ENCODE assay signal across 8 cellular contexts in the genomic region with DNA sequence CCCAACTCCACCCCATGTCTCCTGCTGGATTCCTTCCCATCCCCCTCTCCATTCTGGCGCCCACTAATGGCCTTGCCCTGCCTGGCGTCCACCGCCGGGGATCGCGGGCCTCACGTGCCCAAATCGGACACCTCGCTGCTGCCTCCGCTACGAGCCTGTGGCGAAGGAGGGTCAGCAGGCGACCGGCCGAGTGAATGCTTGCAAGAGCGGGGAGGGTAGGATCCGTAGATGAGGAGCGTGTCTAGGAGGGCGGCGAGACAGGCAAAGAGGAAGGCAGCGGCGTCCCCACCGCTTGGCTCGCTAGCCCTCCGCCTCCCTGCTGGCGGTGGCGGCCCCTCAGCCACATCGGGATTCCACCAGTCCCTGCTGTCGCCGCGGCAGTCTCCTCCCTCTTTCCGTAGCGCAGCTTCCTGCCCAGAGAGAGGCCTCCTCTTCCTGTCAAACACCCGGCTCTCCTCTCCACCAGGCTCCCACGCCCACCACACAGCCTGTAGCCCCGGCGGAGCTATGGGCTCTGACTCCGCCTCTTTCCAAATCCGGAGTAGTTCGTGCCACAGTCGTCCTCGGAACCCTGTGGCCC. TPM values are rescaled to one million over a fixed set of nuclear protein-coding genes. Genes with fewer than 3 reads are reported as not detected.
A peak's percentile ranks its signal among the peaks of the same experiment; 100 is the strongest.
DNase-seq lines count a peak whose midpoint lies in the region; ATAC-seq and TF ChIP-seq lines count a peak whose summit lies in the region.

A gene (minus strand): TSS at position 387 of the 580 bp plus-strand sequence.

- H3K27me3 ChIP-seq in right cardiac atrium (ENCODE audit: control insufficient read depth, insufficient read depth) (no peaks in the 10 kb centered on the region), aorta (ENCODE audit: control insufficient read depth in 1 of 2, insufficient read depth in 2 of 2, low read length in 1 of 2) (no peaks in the 10 kb centered on the region)

- intact Hi-C loops in T-helper 1 cell treated with Interleukin-12 subunit alpha and Interleukin-12 subunit beta and Interleukin-4 antibody, amounts not matched to agents 30 ng/mL and 1 ng/mL, for 36 hours (cut with micrococcal nuclease) = loop anchor here (1.0 to 5.0 kb wide), 9 partner anchors 126 to 888 kb away; a partner anchor contains a TSS
- intact Hi-C loops in right cardiac atrium (cut with DNase I) (no loop called here), aorta (cut with DNase I) (no loop called here)

- H3K4me1 ChIP-seq in right cardiac atrium (ENCODE audit: control insufficient read depth, insufficient read depth, low read length) (no peaks in the 10 kb centered on the region), aorta (ENCODE audit: control insufficient read depth in 1 of 2, insufficient read depth in 2 of 2, low read length in 2 of 2) (no peaks in the 10 kb centered on the region)

- DNase-seq in NCI-H1436 (lab: John Stamatoyannopoulos, UW) (peak; percentile 86), amniotic stem cell (lab: John Stamatoyannopoulos, UW) (peak; percentile 30), right cardiac atrium (peak; percentile 86 to 93 (median 91)), pulmonary artery endothelial cell (ENCODE audit: low read depth, low spot score) (peak; percentile 44), aorta (peak; percentile 89 to 91)

- no peaks in the 10 kb centered on the region for H3K36me3 ChIP-seq in aorta (ENCODE audit: control insufficient read depth in 1 of 2, insufficient read depth in 2 of 2, low read length in 1 of 2)

- peak within 1 kb of the TSS; percentile 64 for H3K4me3 ChIP-seq in GM12875 (ENCODE audit: low read depth, low read length)
- H3K4me3 ChIP-seq in right cardiac atrium (ENCODE audit: low read length) = peak within 1 kb of the TSS; percentile 92
- peak within 1 kb of the TSS; percentile 15 to 24 for H3K4me3 ChIP-seq in aorta (ENCODE audit: low read length in 2 of 2)

- H3K27ac ChIP-seq in right cardiac atrium (ENCODE audit: low read length) = peak within 1 kb of the TSS; percentile 87
- peak within 1 kb of the TSS in 1 of 2 donors; percentile 32 for H3K27ac ChIP-seq in aorta (ENCODE audit: low read depth in 1 of 2, low read length in 2 of 2)

- under 1% methylated on average over 37 of the region's 42 CpGs for WGBS in right cardiac atrium
- WGBS in aorta, 2 donors = 0 to 28% methylated on average over 39 to 42 of the region's 42 CpGs

- H3K9me3 ChIP-seq in right cardiac atrium (ENCODE audit: control insufficient read depth, low read length) (no peaks in the 10 kb centered on the region), aorta (ENCODE audit: control insufficient read depth, low read length) (no peaks in the 10 kb centered on the region)

- ATAC-seq in HG02763 (IDR thresholded peaks at IDR 0.05; ENCODE audit: unreplicated experiment) (peak; percentile 99), right cardiac atrium (peak; percentile 100), aorta (ENCODE audit: low FRiP score) (peak; percentile 94)

- no peak for TF ChIP-seq CTCF in GM12875 (IDR thresholded peaks at IDR 0.05; ENCODE audit: borderline replicate concordance, insufficient read depth, low read depth, low read length)

RNA-seq across cellular contexts. Expression of the gene that starts here (rescaled TPM):
- total RNA-seq in T-helper 1 cell treated with Interleukin-12 subunit alpha and Interleukin-12 subunit beta and Interleukin-4 antibody, amounts not matched to agents 30 ng/mL and 1 ng/mL, for 36 hours = 9.6 and 12.6 TPM in 2 replicates
- total RNA-seq in right cardiac atrium = 1 to 10 TPM; 6.7 to 9.0 (median 7.9) TPM
- 9.0 TPM for polyA plus RNA-seq in right cardiac atrium
- total RNA-seq in pulmonary artery endothelial cell = 6.1 and 11.7 TPM in 2 replicates
- total RNA-seq in aorta = 10 to 100 TPM; 11.0 to 12.2 TPM
- 10 to 100 TPM in 1 of 2 donors, 1 to 10 TPM in 1; 6.6 to 16.2 TPM for polyA plus RNA-seq in aorta

Comparison
In these comparisons a context has a peak if more than half of its experiments do, and no peak if none do; other contexts are left out.
1. H3K4me3 ChIP-seq: peak in every context shown above with its lines; median percentile 92 in right cardiac atrium; 64 in GM12875; 20 in aorta.
2. DNase-seq: peak in every context shown above with its lines; median percentile 91 in right cardiac atrium; 90 in aorta; 86 in NCI-H1436; 44 in pulmonary artery endothelial cell; 30 in amniotic stem cell.